8 cellular contexts compared by ENCODE assay signal in the genomic region with DNA sequence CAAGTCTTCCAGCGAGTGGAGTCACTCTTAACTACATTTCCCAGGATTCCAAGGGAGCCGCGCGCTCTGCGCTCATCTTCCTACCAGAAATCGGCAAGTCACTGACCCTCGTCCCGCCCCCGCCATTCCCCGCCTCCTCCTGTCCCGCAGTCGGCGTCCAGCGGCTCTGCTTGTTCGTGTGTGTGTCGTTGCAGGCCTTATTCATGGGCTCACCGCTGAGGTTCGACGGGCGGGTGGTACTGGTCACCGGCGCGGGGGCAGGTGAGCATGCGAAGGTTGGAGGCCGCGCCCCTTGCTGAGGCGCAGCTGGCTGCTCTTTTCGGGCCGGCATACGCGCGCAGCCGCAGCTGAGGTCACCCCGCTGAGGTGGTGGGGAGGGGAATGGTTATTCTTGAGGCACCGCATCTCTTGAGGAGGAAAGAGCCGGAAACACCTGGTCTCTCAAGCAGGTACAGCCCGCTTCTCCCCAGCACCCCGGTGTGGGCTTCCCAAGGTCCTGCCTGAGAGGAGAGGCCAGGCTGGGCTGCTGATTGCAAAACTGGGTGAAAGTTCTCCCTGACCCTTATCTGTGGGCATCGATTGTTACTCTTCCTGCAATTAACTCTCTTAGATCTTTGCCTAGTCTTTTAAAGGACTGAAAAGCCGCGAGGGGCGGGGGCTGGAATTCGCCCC. TPM values are rescaled to one million over a fixed set of nuclear protein-coding genes. Genes with fewer than 3 reads are reported as not detected.
A peak's percentile ranks its signal among the peaks of the same experiment; 100 is the strongest.
DNase-seq lines count a peak whose midpoint lies in the region; ATAC-seq and TF ChIP-seq lines count a peak whose summit lies in the region.

A gene with protein sequence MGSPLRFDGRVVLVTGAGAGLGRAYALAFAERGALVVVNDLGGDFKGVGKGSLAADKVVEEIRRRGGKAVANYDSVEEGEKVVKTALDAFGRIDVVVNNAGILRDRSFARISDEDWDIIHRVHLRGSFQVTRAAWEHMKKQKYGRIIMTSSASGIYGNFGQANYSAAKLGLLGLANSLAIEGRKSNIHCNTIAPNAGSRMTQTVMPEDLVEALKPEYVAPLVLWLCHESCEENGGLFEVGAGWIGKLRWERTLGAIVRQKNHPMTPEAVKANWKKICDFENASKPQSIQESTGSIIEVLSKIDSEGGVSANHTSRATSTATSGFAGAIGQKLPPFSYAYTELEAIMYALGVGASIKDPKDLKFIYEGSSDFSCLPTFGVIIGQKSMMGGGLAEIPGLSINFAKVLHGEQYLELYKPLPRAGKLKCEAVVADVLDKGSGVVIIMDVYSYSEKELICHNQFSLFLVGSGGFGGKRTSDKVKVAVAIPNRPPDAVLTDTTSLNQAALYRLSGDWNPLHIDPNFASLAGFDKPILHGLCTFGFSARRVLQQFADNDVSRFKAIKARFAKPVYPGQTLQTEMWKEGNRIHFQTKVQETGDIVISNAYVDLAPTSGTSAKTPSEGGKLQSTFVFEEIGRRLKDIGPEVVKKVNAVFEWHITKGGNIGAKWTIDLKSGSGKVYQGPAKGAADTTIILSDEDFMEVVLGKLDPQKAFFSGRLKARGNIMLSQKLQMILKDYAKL (plus strand): TSS at position 125 of the 672 bp plus-strand sequence. CDS start 79 bp downstream, at position 204.

- H3K9me3 ChIP-seq in thymus (ENCODE audit: control insufficient read depth), result peaks cover 2% of the 10 kb centered on the region

- no peaks in the 10 kb centered on the region for H3K9me3 Mint-ChIP-seq in activated naive CD8-positive, alpha-beta T cell (ENCODE audit: low read depth)
- H3K9me3 Mint-ChIP-seq in osteocyte (ENCODE audit: unreplicated experiment), result peaks cover 15% of the 10 kb centered on the region

- H3K27me3 ChIP-seq in thymus (ENCODE audit: control insufficient read depth, insufficient read depth), result no peaks in the 10 kb centered on the region

- intact Hi-C loops in head of caudate nucleus (cut with DNase I), result no loop called here

- H3K36me3 ChIP-seq in thymus (ENCODE audit: control insufficient read depth, insufficient read depth), result no peaks in the 10 kb centered on the region

- H3K36me3 Mint-ChIP-seq in activated naive CD8-positive, alpha-beta T cell, result no peaks in the 10 kb centered on the region
- H3K36me3 Mint-ChIP-seq in osteocyte (ENCODE audit: unreplicated experiment), result peaks cover 8% of the 10 kb centered on the region

- peak; percentile 97 for ATAC-seq in HG02588 (IDR thresholded peaks at IDR 0.05; ENCODE audit: unreplicated experiment)

- H3K27me3 Mint-ChIP-seq in activated naive CD8-positive, alpha-beta T cell, result no peaks in the 10 kb centered on the region
- peaks cover 3% of the 10 kb centered on the region for H3K27me3 Mint-ChIP-seq in osteocyte (ENCODE audit: unreplicated experiment)

- H3K4me1 ChIP-seq in thymus (ENCODE audit: control insufficient read depth, insufficient read depth, low read length), result peaks cover 4% of the 10 kb centered on the region

- DNase-seq in NCI-H1092 (lab: John Stamatoyannopoulos, UW) (peak; percentile 61), SKM-1 treated with dmso at 0.1 percent for 144 hours (lab: John Stamatoyannopoulos, UW; ENCODE audit: unreplicated experiment) (peak; percentile 78), head of caudate nucleus (peak; percentile 87 to 97 (median 93)), osteocyte (ENCODE audit: extremely low spot score, unreplicated experiment) (peak; percentile 90)

- WGBS in thymus, result under 1% methylated on average over 43 of the region's 43 CpGs

- peak within 1 kb of the TSS; percentile 92 for H3K4me3 Mint-ChIP-seq in activated naive CD8-positive, alpha-beta T cell
- H3K4me3 Mint-ChIP-seq in osteocyte (ENCODE audit: unreplicated experiment), result peak within 1 kb of the TSS; percentile 95

- peaks cover 25% of the 10 kb centered on the region for H3K4me1 Mint-ChIP-seq in activated naive CD8-positive, alpha-beta T cell (ENCODE audit: low read depth)
- H3K4me1 Mint-ChIP-seq in osteocyte (ENCODE audit: unreplicated experiment), result peaks cover 10% of the 10 kb centered on the region

- peak within 1 kb of the TSS; percentile 91 for H3K27ac ChIP-seq in thymus (ENCODE audit: low read depth)

- TF ChIP-seq CTCF in osteocyte (IDR thresholded peaks at IDR 0.05), result no peak

- H3K4me3 ChIP-seq in GM08714 (ENCODE audit: low read length) (peak within 1 kb of the TSS; percentile 79), thymus (ENCODE audit: low read length) (peak within 1 kb of the TSS; percentile 76)

- peak within 1 kb of the TSS; percentile 88 for H3K27ac Mint-ChIP-seq in activated naive CD8-positive, alpha-beta T cell
- peak within 1 kb of the TSS; percentile 81 for H3K27ac Mint-ChIP-seq in osteocyte (ENCODE audit: unreplicated experiment)

RNA-seq across cellular contexts. Expression of the gene that starts here (rescaled TPM):
- total RNA-seq in osteocyte, result 100 and 127 TPM in 2 replicates
- 178 TPM for polyA plus RNA-seq in thymus

Comparison
In these comparisons a context has a peak if more than half of its experiments do, and no peak if none do; other contexts are left out.
1. Peak in every context shown above with its lines: DNase-seq, ATAC-seq, H3K4me3 ChIP-seq and H3K27ac ChIP-seq.